In genomic region chr19:39736088-39736487, GRCh38 we compare ENCODE assay signal across 21 cellular contexts. TPM values are rescaled to one million over a fixed set of nuclear protein-coding genes. Genes with fewer than 3 reads are reported as not detected.
DNase-seq lines count a peak whose midpoint lies in the region; ATAC-seq lines count a peak whose summit lies in the region.
"Had no signal": no experiment of that assay in that cellular context is flagged by ENCODE, and none has a peak within 500 bp of the region (broad histone marks: within the 10 kb centered on the region; RNA-seq: fewer than 3 reads in every experiment).

No MANE protein-coding gene starts in this region.

- H3K27ac Mint-ChIP-seq in activated T-helper 17 cell treated with anti-CD3 and anti-CD28 coated beads, Interleukin-2, amount 50 U/mL, for 72 hours: peak overlapping the region; percentile 4
- H3K27ac Mint-ChIP-seq in stimulated activated effector memory CD8-positive, alpha-beta T cell treated with anti-CD3 and anti-CD28 coated beads, Interleukin-12 subunit alpha, Interleukin-12 subunit beta, amount 100 ng/mL, for 72 hours: peak overlapping the region; percentile 30

- ATAC-seq in activated T-helper 17 cell treated with anti-CD3 and anti-CD28 coated beads, Interleukin-2, amount 50 U/mL, for 72 hours (replicated peaks): peak; percentile 29
- ATAC-seq in stimulated activated effector memory CD8-positive, alpha-beta T cell treated with anti-CD3 and anti-CD28 coated beads, Interleukin-12 subunit alpha, Interleukin-12 subunit beta, amount 100 ng/mL, for 72 hours: no peak
- ATAC-seq: PC-3 had no signal

- no peaks in the 10 kb centered on the region for H3K9me3 Mint-ChIP-seq in activated T-helper 17 cell treated with anti-CD3 and anti-CD28 coated beads, Interleukin-2, amount 50 U/mL, for 72 hours
- H3K9me3 Mint-ChIP-seq in stimulated activated effector memory CD8-positive, alpha-beta T cell treated with anti-CD3 and anti-CD28 coated beads, Interleukin-12 subunit alpha, Interleukin-12 subunit beta, amount 100 ng/mL, for 72 hours: no peaks in the 10 kb centered on the region

- H3K4me1 Mint-ChIP-seq in activated T-helper 17 cell treated with anti-CD3 and anti-CD28 coated beads, Interleukin-2, amount 50 U/mL, for 72 hours: peaks cover 6% of the 10 kb centered on the region
- peaks cover 13% of the 10 kb centered on the region for H3K4me1 Mint-ChIP-seq in stimulated activated effector memory CD8-positive, alpha-beta T cell treated with anti-CD3 and anti-CD28 coated beads, Interleukin-12 subunit alpha, Interleukin-12 subunit beta, amount 100 ng/mL, for 72 hours

- no peaks in the 10 kb centered on the region for H3K36me3 Mint-ChIP-seq in activated T-helper 17 cell treated with anti-CD3 and anti-CD28 coated beads, Interleukin-2, amount 50 U/mL, for 72 hours (ENCODE audit: low read depth)
- no peaks in the 10 kb centered on the region for H3K36me3 Mint-ChIP-seq in stimulated activated effector memory CD8-positive, alpha-beta T cell treated with anti-CD3 and anti-CD28 coated beads, Interleukin-12 subunit alpha, Interleukin-12 subunit beta, amount 100 ng/mL, for 72 hours
- H3K36me3 Mint-ChIP-seq: CD4-positive, alpha-beta memory T cell had no signal

- no peak overlapping the region for H3K4me3 Mint-ChIP-seq in activated T-helper 17 cell treated with anti-CD3 and anti-CD28 coated beads, Interleukin-2, amount 50 U/mL, for 72 hours
- no peak overlapping the region for H3K4me3 Mint-ChIP-seq in stimulated activated effector memory CD8-positive, alpha-beta T cell treated with anti-CD3 and anti-CD28 coated beads, Interleukin-12 subunit alpha, Interleukin-12 subunit beta, amount 100 ng/mL, for 72 hours
- H3K4me3 Mint-ChIP-seq: CD4-positive, alpha-beta memory T cell had no signal

- H3K27me3 Mint-ChIP-seq in activated T-helper 17 cell treated with anti-CD3 and anti-CD28 coated beads, Interleukin-2, amount 50 U/mL, for 72 hours: peaks cover 4% of the 10 kb centered on the region

- DNase-seq in activated CD4-positive, alpha-beta T cell treated with anti-CD3 and anti-CD28 coated beads for 48 hours: peak; percentile 16
- no peak for DNase-seq in activated CD4-positive, alpha-beta T cell treated with anti-CD3 and anti-CD28 coated beads for 1 hour
- peak; percentile 21 for DNase-seq in stimulated activated CD4-positive, alpha-beta T cell treated with anti-CD3 and anti-CD28 coated beads, Interleukin-15, amount 100 ng/mL, for 24 hours
- no peak for DNase-seq in stimulated activated CD4-positive, alpha-beta T cell treated with anti-CD3 and anti-CD28 coated beads, Interleukin-4, amount 100 ng/mL, for 1 hour
- DNase-seq in stimulated activated effector memory CD8-positive, alpha-beta T cell treated with anti-CD3 and anti-CD28 coated beads, Interleukin-12 subunit alpha, Interleukin-12 subunit beta, amount 100 ng/mL, for 72 hours (ENCODE audit: low spot score in 2 of 2): no peak
- DNase-seq in NCI-H446 (lab: John Stamatoyannopoulos, UW): no peak
- no peak for DNase-seq in NCI-H1048 (lab: John Stamatoyannopoulos, UW)
- DNase-seq: Calu3; CD4-positive, alpha-beta memory T cell; DMS53; GM23248; HCEC 1CT; MG63; NCI-H1105 treated with DMSO at 0.1 percent for 48 hours; NCI-H1694; NCI-H510A; NCI-H748 treated with DMSO at 0.1 percent for 48 hours; PC-3; SIG-M5 had no signal

RNA-seq across cellular contexts. Expression of gene CLC, which starts 1.7 kb away (rescaled TPM):
- total RNA-seq in activated T-helper 17 cell treated with anti-CD3 and anti-CD28 coated beads, Interleukin-2, amount 50 U/mL, for 72 hours: not detected
- total RNA-seq: Calu3, GM23248, HT1080, PC-3 had no signal

RNA-seq across cellular contexts. Expression of gene LGALS14, which starts 31.8 kb away (rescaled TPM):
- total RNA-seq in activated T-helper 17 cell treated with anti-CD3 and anti-CD28 coated beads, Interleukin-2, amount 50 U/mL, for 72 hours: 1 to 10 TPM in 1 of 2 donors, under 1 TPM in 1; 0.69 to 2.2 TPM
- total RNA-seq: Calu3; CD4-positive, alpha-beta memory T cell; GM23248; HT1080; PC-3 had no signal

RNA-seq across cellular contexts. Expression of gene LEUTX, which starts 42.6 kb away (rescaled TPM):
- total RNA-seq in activated T-helper 17 cell treated with anti-CD3 and anti-CD28 coated beads, Interleukin-2, amount 50 U/mL, for 72 hours: not detected
- total RNA-seq: Calu3; CD4-positive, alpha-beta memory T cell; GM23248; HT1080; PC-3 had no signal

Comparison
In these comparisons a context has a peak if more than half of its experiments do, and no peak if none do; other contexts are left out.
1. DNase-seq: peak in activated CD4-positive, alpha-beta T cell treated with anti-CD3 and anti-CD28 coated beads for 48 hours (single experiment) and stimulated activated CD4-positive, alpha-beta T cell treated with anti-CD3 and anti-CD28 coated beads, Interleukin-15, amount 100 ng/mL, for 24 hours (single experiment); none in activated CD4-positive, alpha-beta T cell treated with anti-CD3 and anti-CD28 coated beads for 1 hour (single experiment), stimulated activated CD4-positive, alpha-beta T cell treated with anti-CD3 and anti-CD28 coated beads, Interleukin-4, amount 100 ng/mL, for 1 hour (single experiment), stimulated activated effector memory CD8-positive, alpha-beta T cell treated with anti-CD3 and anti-CD28 coated beads, Interleukin-12 subunit alpha, Interleukin-12 subunit beta, amount 100 ng/mL, for 72 hours (0 of 2), NCI-H446 (0 of 2) and NCI-H1048 (single experiment).